14 cellular contexts compared by ENCODE assay signal in the genomic region with DNA sequence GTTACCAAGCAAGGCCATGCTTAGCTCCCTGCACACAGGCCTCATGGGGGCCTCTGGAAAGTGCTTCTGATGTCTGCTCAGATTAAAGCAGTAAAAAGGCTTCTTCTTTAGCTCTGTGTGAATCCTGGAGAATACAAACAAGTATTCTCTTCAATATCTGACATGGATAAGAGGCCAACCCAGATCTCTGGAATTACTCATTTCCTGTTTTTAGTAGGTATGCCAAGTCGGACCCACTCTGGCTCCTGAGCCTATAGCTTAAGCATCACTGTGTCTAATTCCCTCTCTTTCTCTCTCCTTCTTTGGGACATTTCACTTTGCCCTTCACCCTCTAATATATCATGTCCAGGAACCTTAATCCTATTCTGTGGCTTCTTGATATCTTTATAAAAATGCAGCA.
DNase-seq lines count a peak whose midpoint lies in the region; ATAC-seq, FAIRE-seq and TF ChIP-seq lines count a peak whose summit lies in the region.
"Had no signal": no experiment of that assay in that cellular context is flagged by ENCODE, and none has a peak within 500 bp of the region (broad histone marks: within the 10 kb centered on the region; RNA-seq: fewer than 3 reads in every experiment).

No MANE protein-coding gene starts in this region.

- no peak overlapping the region for H2BK15ac ChIP-seq in mesendoderm (replicated peaks; ENCODE audit: low read depth)

- H3K4me3 ChIP-seq in astrocyte of the spinal cord (ENCODE audit: low read depth, low read length): no peak overlapping the region
- H3K4me3 ChIP-seq in mesendoderm (ENCODE audit: low read length): no peak overlapping the region
- no peak overlapping the region for H3K4me3 ChIP-seq in kidney (ENCODE audit: low read length in 2 of 2)

- no peak overlapping the region for H3K23ac ChIP-seq in mesendoderm (ENCODE audit: low read length)

- no peak overlapping the region for H4K5ac ChIP-seq in mesendoderm (ENCODE audit: low read length)

- DNase-seq in A172 (ENCODE audit: low spot score) (peak; percentile 37), H54 (ENCODE audit: insufficient read length, low spot score) (no peak), astrocyte of the spinal cord (ENCODE audit: low read depth, low spot score) (peak; percentile 10), mesendoderm (no peak), C1 segment of cervical spinal cord (lab: John Stamatoyannopoulos, UW) (no peak), UCSD-AML1 (lab: John Stamatoyannopoulos, UW; ENCODE audit: unreplicated experiment) (no peak), kidney (no peak)
- DNase-seq: DMS 273 treated with DMSO at 0.1 percent for 48 hours, NCI-H187, NCI-H446 had no signal

- H2BK5ac ChIP-seq in mesendoderm (ENCODE audit: low read length): no peak overlapping the region

- H3K4me1 ChIP-seq in mesendoderm (ENCODE audit: control insufficient read depth, low read depth, low read length) (peaks cover 4% of the 10 kb centered on the region), kidney (ENCODE audit: control insufficient read depth in 1 of 2, insufficient read depth in 1 of 2, low read depth in 1 of 2, low read length in 2 of 2) (no peaks in the 10 kb centered on the region)

- no peak for TF ChIP-seq CTCF in astrocyte of the spinal cord (IDR thresholded peaks at IDR 0.05; ENCODE audit: low read depth, low read length)
- TF ChIP-seq CTCF in kidney (IDR thresholded peaks at IDR 0.05; ENCODE audit: borderline replicate concordance, extremely low read depth, insufficient read depth): no peak

- H3K56ac ChIP-seq in mesendoderm (ENCODE audit: low read length): peak overlapping the region; percentile 44

- H3K4ac ChIP-seq in mesendoderm (ENCODE audit: low read depth, low read length): peak overlapping the region; percentile 97

- H3K4me2 ChIP-seq in mesendoderm (ENCODE audit: low read length): no peak overlapping the region

- H3K9ac ChIP-seq in mesendoderm (ENCODE audit: low read length): no peak overlapping the region
- no peak overlapping the region for H3K9ac ChIP-seq in kidney (ENCODE audit: low read length in 2 of 2)

- H3K36me3 ChIP-seq in mesendoderm (ENCODE audit: control insufficient read depth, insufficient read depth, low read length) (no peaks in the 10 kb centered on the region), kidney (ENCODE audit: control insufficient read depth in 1 of 2, insufficient read depth in 2 of 2, low read length in 2 of 2) (no peaks in the 10 kb centered on the region)

- H2AK5ac ChIP-seq in mesendoderm (ENCODE audit: low read length): no peak overlapping the region

- intact Hi-C loops in kidney (cut with DNase I): no loop called here

- H3K79me1 ChIP-seq in mesendoderm (ENCODE audit: low read length): no peaks in the 10 kb centered on the region

- ATAC-seq in GM21825 (IDR thresholded peaks at IDR 0.05; ENCODE audit: unreplicated experiment): no peak

- peak overlapping the region; percentile 73 for H2BK120ac ChIP-seq in mesendoderm (ENCODE audit: low read depth, low read length)

- H3K27ac ChIP-seq in mesendoderm (ENCODE audit: low read depth, low read length) (peak overlapping the region; percentile 61), kidney (ENCODE audit: low read depth in 2 of 2, low read length in 2 of 2) (no peak overlapping the region)
- H3K27ac ChIP-seq: C4-2B, HL-60 had no signal

- no peaks in the 10 kb centered on the region for H3K9me3 ChIP-seq in kidney (ENCODE audit: control insufficient read depth in 1 of 2, low read length in 2 of 2)

- H3K79me2 ChIP-seq in mesendoderm (ENCODE audit: control insufficient read depth, insufficient read depth, low read length): no peaks in the 10 kb centered on the region

- FAIRE-seq in H54 (lab: Jason Lieb, UNC) (peak; percentile 67), kidney (lab: Jason Lieb, UNC) (no peak)
- FAIRE-seq: A204.1 had no signal

- WGBS in mesendoderm (ENCODE audit: extremely low coverage, insufficient coverage, low lambda C conversion rate): no CpG with 5 or more reads among the region's 1 CpG

- no peak overlapping the region for H4K8ac ChIP-seq in mesendoderm (ENCODE audit: low read depth, low read length)

- no peaks in the 10 kb centered on the region for H3K27me3 ChIP-seq in mesendoderm (ENCODE audit: insufficient read depth, low read length, poor library complexity)

- peak overlapping the region; percentile 76 for H3K18ac ChIP-seq in mesendoderm (ENCODE audit: low read length)

- in situ Hi-C loops in astrocyte of the spinal cord (cut with HindIII; ENCODE audit: low sequenced_read_pairs): no loop called here

- TF ChIP-seq POLR2A in H54 (IDR thresholded peaks at IDR 0.05; ENCODE audit: low read depth, low read length): no peak

Comparison
In these comparisons a context has a peak if more than half of its experiments do, and no peak if none do; other contexts are left out.
1. DNase-seq: peak in A172 (single experiment) and astrocyte of the spinal cord (single experiment); none in H54 (single experiment), mesendoderm (single experiment), C1 segment of cervical spinal cord (0 of 14), UCSD-AML1 (single experiment) and kidney (single experiment).